In the genomic region with DNA sequence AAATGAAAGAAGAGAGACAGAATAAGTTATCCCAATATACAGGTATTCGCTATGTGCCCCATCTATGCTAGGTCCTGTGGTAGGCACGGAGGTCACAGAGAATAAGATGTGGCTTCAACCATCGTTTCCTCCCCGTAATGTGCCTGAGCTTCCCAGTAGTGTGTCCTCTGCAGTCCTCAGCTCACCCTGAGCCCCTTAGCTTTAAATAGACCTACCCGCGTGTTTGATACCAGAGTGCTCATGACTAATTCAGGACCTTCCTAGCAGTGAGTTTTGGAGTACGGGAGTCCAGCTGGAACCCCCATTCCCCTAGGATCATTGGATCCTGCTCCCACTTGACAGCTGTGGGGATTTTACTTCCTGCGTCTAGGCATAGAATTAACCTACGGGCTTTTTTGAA, we compare ENCODE assay signal across 30 cellular contexts. TPM values are rescaled to one million over a fixed set of nuclear protein-coding genes. Genes with fewer than 3 reads are reported as not detected.
"Had no signal": no experiment of that assay in that cellular context is flagged by ENCODE, and none has a peak within 500 bp of the region (broad histone marks: within the 10 kb centered on the region; RNA-seq: fewer than 3 reads in every experiment).

No MANE protein-coding gene starts in this region.

- ATAC-seq: effector memory CD8-positive, alpha-beta T cell; esophagus mucosa; gastrocnemius medialis; left colon; left lobe of liver; lower lobe of right lung; mucosa of descending colon had no signal

- DNase-seq: colonic mucosa; cortex of kidney; effector CD8-positive, alpha-beta T cell; effector memory CD8-positive, alpha-beta T cell; endodermal cell; erythroblast; esophagus squamous epithelium; foreskin fibroblast; foreskin melanocyte; gastrocnemius medialis; heart left ventricle; hypothalamus; immature natural killer cell; islet precursor cell; kidney; kidney glomerular epithelial cell; left colon; left ventricle myocardium inferior; lower lobe of right lung; mesenchymal stem cell; mucosa of descending colon had no signal

- H3K4me3 ChIP-seq: colonic mucosa, esophagus squamous epithelium, gastrocnemius medialis, heart left ventricle, hepatocyte, left ventricle myocardium inferior, lower lobe of right lung, mucosa of descending colon had no signal

- H3K27ac Mint-ChIP-seq: dendritic cell treated with granulocyte-macrophage colony-stimulating factor and Interleukin-4, amounts not matched to agents 40 ng/mL and 50 ng/mL, for 4 days; effector memory CD8-positive, alpha-beta T cell; endodermal cell; immature natural killer cell; mesothelial cell of epicardium had no signal

- H3K4me1 ChIP-seq: colonic mucosa, esophagus squamous epithelium, gastrocnemius medialis, heart left ventricle, left ventricle myocardium inferior, lower lobe of right lung had no signal

- H3K9me3 ChIP-seq: colonic mucosa, esophagus squamous epithelium, gastrocnemius medialis, heart left ventricle, left ventricle myocardium inferior, lower lobe of right lung, mucosa of descending colon had no signal

- H3K27ac ChIP-seq: colonic mucosa, epithelial cell of prostate, esophagus squamous epithelium, gastrocnemius medialis, heart left ventricle, hepatocyte, left ventricle myocardium inferior, lower lobe of right lung had no signal

- H3K9me3 Mint-ChIP-seq: dendritic cell treated with granulocyte-macrophage colony-stimulating factor and Interleukin-4, amounts not matched to agents 40 ng/mL and 50 ng/mL, for 4 days; effector memory CD8-positive, alpha-beta T cell; endodermal cell; mesothelial cell of epicardium had no signal

- H3K4me1 Mint-ChIP-seq: endodermal cell, immature natural killer cell, mesothelial cell of epicardium had no signal

- H3K27me3 ChIP-seq: colonic mucosa had no signal

- H3K36me3 Mint-ChIP-seq: immature natural killer cell, mesothelial cell of epicardium had no signal

- H3K4me3 Mint-ChIP-seq: dendritic cell treated with granulocyte-macrophage colony-stimulating factor and Interleukin-4, amounts not matched to agents 40 ng/mL and 50 ng/mL, for 4 days; effector memory CD8-positive, alpha-beta T cell; endodermal cell; immature natural killer cell; mesothelial cell of epicardium had no signal

RNA-seq across cellular contexts. Expression of gene SYN3, which starts 37.5 kb away (rescaled TPM):
- total RNA-seq: chondrocyte, esophagus mucosa, glomerular endothelial cell, myocyte had no signal
- polyA plus RNA-seq: immature natural killer cell had no signal
